12 cellular contexts compared by ENCODE assay signal in genomic region chr17:81968396-81968745, GRCh38. TPM values are rescaled to one million over a fixed set of nuclear protein-coding genes. Genes with fewer than 3 reads are reported as not detected.
DNase-seq lines count a peak whose midpoint lies in the region; ATAC-seq, FAIRE-seq and TF ChIP-seq lines count a peak whose summit lies in the region.
"Had no signal": no experiment of that assay in that cellular context is flagged by ENCODE, and none has a peak within 500 bp of the region (broad histone marks: within the 10 kb centered on the region; RNA-seq: fewer than 3 reads in every experiment).

No MANE protein-coding gene starts in this region.

- peaks cover 18% of the 10 kb centered on the region for H3K9me3 ChIP-seq in A549
- H3K9me3 ChIP-seq in DOHH2 (ENCODE audit: control insufficient read depth, insufficient read depth, low read length) = no peaks in the 10 kb centered on the region
- H3K9me3 ChIP-seq in naive thymus-derived CD4-positive, alpha-beta T cell (ENCODE audit: control insufficient read depth in 2 of 3, low read length in 3 of 3) = peaks cover 0 to 2% (median 0%) of the 10 kb centered on the region in 3 experiments
- H3K9me3 ChIP-seq in pancreas = no peaks in the 10 kb centered on the region
- H3K9me3 ChIP-seq: ovary, Peyer's patch had no signal

- DNase-seq in A549 (ENCODE audit: low read depth in 1 of 2, low spot score in 1 of 2) (no peak), NCI-H2081 treated with DMSO at 0.1 percent for 48 hours (lab: John Stamatoyannopoulos, UW) (no peak), pancreas (no peak), NCI-H146 (lab: John Stamatoyannopoulos, UW) (no peak)
- no peak for DNase-seq in activated naive CD4-positive, alpha-beta T cell treated with anti-CD3 and anti-CD28 coated beads, Interleukin-2, amount 50 U/mL, for 72 hours (ENCODE audit: low spot score in 2 of 2)
- no peak for DNase-seq in naive thymus-derived CD4-positive, alpha-beta T cell
- DNase-seq: COR-L47 had no signal

- TF ChIP-seq CTCF in A549 (IDR thresholded peaks at IDR 0.05) (no peak), DOHH2 (IDR thresholded peaks at IDR 0.05; ENCODE audit: low read depth, low read length, poor library complexity, severe bottlenecking) (no peak), pancreas (IDR thresholded peaks at IDR 0.05) (no peak)

- peak overlapping the region; percentile 72 for H3K4me2 ChIP-seq in A549
- H3K4me2 ChIP-seq in DOHH2 (ENCODE audit: low read length) = peak overlapping the region; percentile 68

- H3K27me3 Mint-ChIP-seq in naive thymus-derived CD4-positive, alpha-beta T cell = peaks cover 0 to 19% (median 0%) of the 10 kb centered on the region in 5 donors

- peak overlapping the region; percentile 60 to 81 for H3K27ac Mint-ChIP-seq in activated naive CD4-positive, alpha-beta T cell treated with anti-CD3 and anti-CD28 coated beads, Interleukin-2, amount 50 U/mL, for 72 hours
- H3K27ac Mint-ChIP-seq in naive thymus-derived CD4-positive, alpha-beta T cell = peak overlapping the region; percentile 68 to 93 (median 84)

- CTCF ChIA-PET in A549 (lab: Yijun Ruan, JAX) = interaction anchor here (0.7 to 10.9 kb wide), 6 partner anchors 9 to 75 kb away, joined by 3 to 794 read pairs (median 6); partner anchors contain the start of genes CENPX, DCXR, LRRC45 and RAC3
- CTCF ChIA-PET in naive thymus-derived CD4-positive, alpha-beta T cell (lab: Charles Lee) = interaction anchor here (0.6 to 2.5 kb wide), 4 partner anchors 8 to 229 kb away, joined by 4 to 8 read pairs (median 4); partner anchors contain the start of gene ASPSCR1

- H3K4me1 ChIP-seq in A549 (peaks cover 19% of the 10 kb centered on the region), DOHH2 (ENCODE audit: control insufficient read depth, low read length) (peaks cover 27% of the 10 kb centered on the region), pancreas (peaks cover 0 to 9% (median 3%) of the 10 kb centered on the region in 3 donors)
- H3K4me1 ChIP-seq in naive thymus-derived CD4-positive, alpha-beta T cell (ENCODE audit: control insufficient read depth in 2 of 2, insufficient read depth in 2 of 2, low read length in 2 of 2) = peaks cover 19 to 23% of the 10 kb centered on the region in 2 donors

- no peaks in the 10 kb centered on the region for H3K36me3 Mint-ChIP-seq in activated naive CD4-positive, alpha-beta T cell treated with anti-CD3 and anti-CD28 coated beads, Interleukin-2, amount 50 U/mL, for 72 hours
- H3K36me3 Mint-ChIP-seq in naive thymus-derived CD4-positive, alpha-beta T cell = no peaks in the 10 kb centered on the region

- TF ChIP-seq EP300 in A549 (IDR thresholded peaks at IDR 0.05) = no peak

- H3F3A ChIP-seq in DOHH2 (ENCODE audit: control insufficient read depth, insufficient read depth) = no peaks in the 10 kb centered on the region

- H4K20me1 ChIP-seq in DOHH2 (ENCODE audit: control insufficient read depth, insufficient read depth, low read depth, low read length) = no peaks in the 10 kb centered on the region

- no peaks in the 10 kb centered on the region for H3K79me2 ChIP-seq in DOHH2 (ENCODE audit: control insufficient read depth, low read length)

- TF ChIP-seq POLR2A in A549 (IDR thresholded peaks at IDR 0.05; ENCODE audit: low read length) = no peak

- FAIRE-seq in A549 (lab: Jason Lieb, UNC) (no peak), pancreas (lab: Jason Lieb, UNC) (no peak)

- ATAC-seq in A549 (no peak), GM21825 (IDR thresholded peaks at IDR 0.05; ENCODE audit: unreplicated experiment) (no peak), pancreas (no peak)
- ATAC-seq in activated naive CD4-positive, alpha-beta T cell treated with anti-CD3 and anti-CD28 coated beads, Interleukin-2, amount 50 U/mL, for 72 hours = no peak
- ATAC-seq in naive thymus-derived CD4-positive, alpha-beta T cell = no peak

- no peak for TF ChIP-seq RAD21 in A549 (conservative IDR thresholded peaks at IDR 0.05 in 1 of 2, IDR thresholded peaks at IDR 0.05 in 1 of 2)

- peak overlapping the region; percentile 58 to 84 (median 76) for H3K4me3 Mint-ChIP-seq in naive thymus-derived CD4-positive, alpha-beta T cell

- H3K4me1 Mint-ChIP-seq in naive thymus-derived CD4-positive, alpha-beta T cell = peaks cover 4 to 40% (median 20%) of the 10 kb centered on the region in 7 donors

- WGBS in A549 (ENCODE audit: missing lambda C conversion rate) = 93% methylated on average over 7 of the region's 7 CpGs
- WGBS in pancreas, 2 donors = 62 to 63% methylated on average over 7 of the region's 7 CpGs

- H3K9me3 Mint-ChIP-seq in activated naive CD4-positive, alpha-beta T cell treated with anti-CD3 and anti-CD28 coated beads, Interleukin-2, amount 50 U/mL, for 72 hours = no peaks in the 10 kb centered on the region
- peaks cover 0 to 6% (median 0%) of the 10 kb centered on the region in 11 donors for H3K9me3 Mint-ChIP-seq in naive thymus-derived CD4-positive, alpha-beta T cell

- POLR2A ChIA-PET in A549 (lab: Yijun Ruan, JAX) = no interaction called here
- POLR2A ChIA-PET in naive thymus-derived CD4-positive, alpha-beta T cell (lab: Charles Lee) = interaction anchor here (0.6 to 3.4 kb wide), 5 partner anchors 8 to 437 kb away, joined by 3 to 23 read pairs (median 10); partner anchors contain the start of genes ASPSCR1, CENPX and LRRC45

- H3K27me3 ChIP-seq in DOHH2 (ENCODE audit: control insufficient read depth, low read length) (peaks cover 36% of the 10 kb centered on the region), pancreas (no peaks in the 10 kb centered on the region)
- peaks cover 0 to 2% of the 10 kb centered on the region in 2 donors for H3K27me3 ChIP-seq in naive thymus-derived CD4-positive, alpha-beta T cell (ENCODE audit: control insufficient read depth in 2 of 2, insufficient read depth in 2 of 2, low read length in 2 of 2)
- H3K27me3 ChIP-seq: ovary, Peyer's patch had no signal

- no peaks in the 10 kb centered on the region for H3K9me2 ChIP-seq in DOHH2 (replicated peaks; ENCODE audit: control insufficient read depth, low read length)

- 0 out of 3 replicates have a peak overlapping the region, but pooled peaks have one; percentile 16 for H3K4me3 ChIP-seq in A549
- H3K4me3 ChIP-seq in DOHH2 (ENCODE audit: low read length) = peak overlapping the region; percentile 62
- H3K4me3 ChIP-seq in naive thymus-derived CD4-positive, alpha-beta T cell (ENCODE audit: low read length) = peak overlapping the region; percentile 39
- H3K4me3 ChIP-seq in pancreas = peak overlapping the region in 1 of 4 donors; percentile 18
- H3K4me3 ChIP-seq: ovary had no signal

- intact Hi-C loops in naive thymus-derived CD4-positive, alpha-beta T cell (cut with micrococcal nuclease) = loop anchor here (1.0 to 5.0 kb wide), 3 partner anchors 9 to 54 kb away; partner anchors contain the start of genes ASPSCR1 (in 2 of the 2), CENPX (in 2 of the 2), LRRC45 (in 2 of the 2) and MAFG (in 1 of the 2)
- intact Hi-C loops in pancreas (cut with DNase I) = no loop called here

- H3K27ac ChIP-seq in A549 (peak overlapping the region; percentile 65 to 85), DOHH2 (ENCODE audit: low read depth, low read length) (no peak overlapping the region), pancreas (peak overlapping the region in 1 of 4 donors; percentile 2)
- H3K27ac ChIP-seq in naive thymus-derived CD4-positive, alpha-beta T cell (ENCODE audit: low read depth, low read length) = peak overlapping the region; percentile 58
- H3K27ac ChIP-seq: ovary had no signal

- H3K36me3 ChIP-seq in DOHH2 (ENCODE audit: control insufficient read depth, low read length) (no peaks in the 10 kb centered on the region), pancreas (no peaks in the 10 kb centered on the region)
- no peaks in the 10 kb centered on the region for H3K36me3 ChIP-seq in naive thymus-derived CD4-positive, alpha-beta T cell (ENCODE audit: control insufficient read depth in 2 of 3, insufficient read depth in 3 of 3, low read length in 3 of 3)
- H3K36me3 ChIP-seq: ovary, Peyer's patch had no signal

RNA-seq across cellular contexts. Expression of gene NOTUM, which starts 7.4 kb away (rescaled TPM):
- polyA plus RNA-seq in A549 (2011; rRNA removed) (0.06 and 0.08 TPM in 2 replicates), A549 (2017; fragmentation: RNase III; extraction: RNeasy Plus Mini Kit Qiagen cat#74134 plus additional on column Dnase treatment) (0.45 to 0.92 TPM (median 0.91 TPM) in 3 replicates), pancreas (under 1 TPM; 0.21 to 0.27 TPM)
- polyA plus RNA-seq in A549 (2012; cell fraction: cytosol; rRNA removed) = 0.36 and 0.41 TPM in 2 replicates
- polyA plus RNA-seq in A549 (2012; cell fraction: nucleus; rRNA removed) = 1.0 and 1.1 TPM in 2 replicates
- not detected in 2 replicates for polyA minus RNA-seq in A549 (2011; rRNA and poly(A)+ RNA removed)
- total RNA-seq in activated naive CD4-positive, alpha-beta T cell treated with anti-CD3 and anti-CD28 coated beads, Interleukin-2, amount 50 U/mL, for 72 hours = 1 to 10 TPM in 1 of 2 donors, under 1 TPM in 1; 0.39 to 1.1 TPM
- under 1 TPM in 1 of 5 experiments, not detected in 4; 0.82 TPM for total RNA-seq in naive thymus-derived CD4-positive, alpha-beta T cell
- polyA plus RNA-seq in naive thymus-derived CD4-positive, alpha-beta T cell = under 1 TPM in 1 of 2 donors, not detected in 1; 0.35 TPM
- total RNA-seq in pancreas = under 1 TPM in 5 of 6 donors, not detected in 1; 0.14 to 0.44 (median 0.16) TPM
- total RNA-seq: epithelial cell of proximal tubule had no signal

RNA-seq across cellular contexts. Expression of gene ASPSCR1, which starts 9.1 kb away (rescaled TPM):
- polyA plus RNA-seq in A549 (2011; rRNA removed) = 10.3 and 12.3 TPM in 2 replicates
- 32.0 and 44.5 TPM in 2 replicates for polyA plus RNA-seq in A549 (2012; cell fraction: cytosol; rRNA removed)
- polyA plus RNA-seq in A549 (2012; cell fraction: nucleus; rRNA removed) = 105 and 122 TPM in 2 replicates
- polyA plus RNA-seq in A549 (2017; fragmentation: RNase III; extraction: RNeasy Plus Mini Kit Qiagen cat#74134 plus additional on column Dnase treatment) = 24.5 to 29.4 TPM (median 25.7 TPM) in 3 replicates
- polyA minus RNA-seq in A549 (2011; rRNA and poly(A)+ RNA removed) = 16.2 and 22.6 TPM in 2 replicates
- total RNA-seq in activated naive CD4-positive, alpha-beta T cell treated with anti-CD3 and anti-CD28 coated beads, Interleukin-2, amount 50 U/mL, for 72 hours = 10 to 100 TPM; 19.7 to 62.3 TPM
- 10 to 100 TPM; 36.4 to 46.7 (median 46.0) TPM for total RNA-seq in naive thymus-derived CD4-positive, alpha-beta T cell
- polyA plus RNA-seq in naive thymus-derived CD4-positive, alpha-beta T cell = 10 to 100 TPM; 24.2 to 36.6 TPM
- 10 to 100 TPM; 12.2 to 25.7 (median 16.2) TPM for total RNA-seq in pancreas
- polyA plus RNA-seq in pancreas = 10 to 100 TPM; 70.8 to 78.8 TPM

RNA-seq across cellular contexts. Expression of gene MYADML2, which starts 21.3 kb away (rescaled TPM):
- polyA plus RNA-seq in A549 (2011; rRNA removed) (not detected in 2 replicates), A549 (2017; fragmentation: RNase III; extraction: RNeasy Plus Mini Kit Qiagen cat#74134 plus additional on column Dnase treatment) (not detected in 3 replicates), pancreas (not detected)
- not detected in 2 replicates for polyA plus RNA-seq in A549 (2012; cell fraction: cytosol; rRNA removed)
- not detected in 2 replicates for polyA plus RNA-seq in A549 (2012; cell fraction: nucleus; rRNA removed)
- polyA minus RNA-seq in A549 (2011; rRNA and poly(A)+ RNA removed) = not detected in 2 replicates
- total RNA-seq in activated naive CD4-positive, alpha-beta T cell treated with anti-CD3 and anti-CD28 coated beads, Interleukin-2, amount 50 U/mL, for 72 hours = not detected
- not detected for total RNA-seq in naive thymus-derived CD4-positive, alpha-beta T cell
- not detected for polyA plus RNA-seq in naive thymus-derived CD4-positive, alpha-beta T cell
- total RNA-seq in pancreas = not detected
- total RNA-seq: epithelial cell of proximal tubule, ovary had no signal
- polyA plus RNA-seq: ovary had no signal

RNA-seq across cellular contexts. Expression of gene PYCR1, which starts 31.3 kb away (rescaled TPM):
- polyA plus RNA-seq in A549 (2011; rRNA removed) = 77.1 and 81.4 TPM in 2 replicates
- polyA plus RNA-seq in A549 (2012; cell fraction: cytosol; rRNA removed) = 150 and 202 TPM in 2 replicates
- polyA plus RNA-seq in A549 (2012; cell fraction: nucleus; rRNA removed) = 126 and 181 TPM in 2 replicates
- 81.4 to 93.3 TPM (median 87.2 TPM) in 3 replicates for polyA plus RNA-seq in A549 (2017; fragmentation: RNase III; extraction: RNeasy Plus Mini Kit Qiagen cat#74134 plus additional on column Dnase treatment)
- polyA minus RNA-seq in A549 (2011; rRNA and poly(A)+ RNA removed) = 94.1 and 104 TPM in 2 replicates
- 10 to 100 TPM; 30.3 to 75.1 TPM for total RNA-seq in activated naive CD4-positive, alpha-beta T cell treated with anti-CD3 and anti-CD28 coated beads, Interleukin-2, amount 50 U/mL, for 72 hours
- 10 to 100 TPM in 1 of 5 experiments, 1 to 10 TPM in 4; 1.8 to 31.1 (median 2.3) TPM for total RNA-seq in naive thymus-derived CD4-positive, alpha-beta T cell
- 1 to 10 TPM; 4.2 to 4.5 TPM for polyA plus RNA-seq in naive thymus-derived CD4-positive, alpha-beta T cell
- 100 to 1,000 TPM in 1 of 6 donors, 10 to 100 TPM in 5; 30.6 to 158 (median 52.3) TPM for total RNA-seq in pancreas
- 10 to 100 TPM; 25.4 to 36.9 TPM for polyA plus RNA-seq in pancreas

RNA-seq across cellular contexts. Expression of gene MAFG, which starts 40.8 kb away (rescaled TPM):
- polyA plus RNA-seq in A549 (2011; rRNA removed) (41.6 and 47.9 TPM in 2 replicates), A549 (2017; fragmentation: RNase III; extraction: RNeasy Plus Mini Kit Qiagen cat#74134 plus additional on column Dnase treatment) (49.8 to 57.9 TPM (median 52.4 TPM) in 3 replicates), pancreas (1 to 10 TPM; 6.9 to 8.2 TPM)
- 55.5 and 60.4 TPM in 2 replicates for polyA plus RNA-seq in A549 (2012; cell fraction: cytosol; rRNA removed)
- 194 and 235 TPM in 2 replicates for polyA plus RNA-seq in A549 (2012; cell fraction: nucleus; rRNA removed)
- 18.1 and 22.6 TPM in 2 replicates for polyA minus RNA-seq in A549 (2011; rRNA and poly(A)+ RNA removed)
- 10 to 100 TPM; 19.6 to 35.2 TPM for total RNA-seq in activated naive CD4-positive, alpha-beta T cell treated with anti-CD3 and anti-CD28 coated beads, Interleukin-2, amount 50 U/mL, for 72 hours
- total RNA-seq in naive thymus-derived CD4-positive, alpha-beta T cell = 10 to 100 TPM; 12.9 to 28.1 (median 18.1) TPM
- polyA plus RNA-seq in naive thymus-derived CD4-positive, alpha-beta T cell = 1 to 10 TPM; 2.4 to 2.6 TPM
- total RNA-seq in pancreas = 10 to 100 TPM in 1 of 6 donors, 1 to 10 TPM in 5; 6.4 to 11.1 (median 8.0) TPM

Comparison
In these comparisons a context has a peak if more than half of its experiments do, and no peak if none do; other contexts are left out.
1. intact Hi-C loops: an anchor here in naive thymus-derived CD4-positive, alpha-beta T cell (1.0 to 5.0 kb wide); none called in pancreas.